ENCODE assay signal across 8 cellular contexts in the genomic region with DNA sequence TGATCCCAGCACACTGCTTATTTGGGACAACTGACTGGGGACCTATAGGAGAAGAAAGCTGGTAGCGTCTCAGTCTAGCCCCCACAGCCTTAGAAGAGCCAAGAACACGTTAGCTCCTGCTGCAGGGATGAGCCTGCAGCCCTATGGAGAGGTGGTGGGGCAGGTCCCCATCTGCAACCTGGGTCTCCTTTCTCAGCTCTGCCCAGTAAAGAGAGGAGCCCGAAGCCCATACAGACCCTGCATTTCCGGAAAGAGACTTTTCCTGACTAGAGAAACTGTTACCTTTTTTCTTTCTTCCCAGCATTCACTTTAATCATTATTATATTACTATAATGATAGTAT. TPM values are rescaled to one million over a fixed set of nuclear protein-coding genes. Genes with fewer than 3 reads are reported as not detected.
DNase-seq lines count a peak whose midpoint lies in the region; ATAC-seq and TF ChIP-seq lines count a peak whose summit lies in the region.

No MANE protein-coding gene starts in this region.

- no peaks in the 10 kb centered on the region for H3K27me3 ChIP-seq in GM23338 (ENCODE audit: insufficient read depth)
- H3K27me3 ChIP-seq in heart right ventricle: no peaks in the 10 kb centered on the region
- peaks cover 0 to 12% (median 0%) of the 10 kb centered on the region in 7 donors for H3K27me3 ChIP-seq in spleen (replicated peaks in 1 of 7)

- TF ChIP-seq POLR2A in spleen (IDR thresholded peaks at IDR 0.05): no peak

- intact Hi-C loops in heart right ventricle (cut with DNase I): loop anchor here in 2 of 10 donors (5.0 kb wide), 2 partner anchors 50 to 55 kb away; no protein-coding TSS in a partner anchor
- intact Hi-C loops in spleen (cut with DNase I; ENCODE audit: low total_unique reads): no loop called here

- H3K4me3 Mint-ChIP-seq in GM23338 (peak overlapping the region; percentile 96), T-helper 17 cell (peak overlapping the region; percentile 93)

- peaks cover 7% of the 10 kb centered on the region; the same call in 1 of the 2 replicates for H3K4me1 ChIP-seq in GM23338 (ENCODE audit: insufficient read depth)
- peaks cover 0 to 24% (median 19%) of the 10 kb centered on the region in 9 donors for H3K4me1 ChIP-seq in heart right ventricle
- H3K4me1 ChIP-seq in spleen: peaks cover 9 to 51% (median 24%) of the 10 kb centered on the region in 6 donors

- 4 to 7% methylated on average over 4 of the region's 4 CpGs for WGBS in heart right ventricle, 2 donors
- 5 to 9% (median 7%) methylated on average over 4 of the region's 4 CpGs for WGBS in spleen, 5 donors

- peaks cover 4% of the 10 kb centered on the region; the same call in 1 of the 3 replicates for H3K9me3 Mint-ChIP-seq in GM23338

- H3K4me1 Mint-ChIP-seq in GM23338 (peaks cover 2% of the 10 kb centered on the region; the same call in 1 of the 3 replicates), T-helper 17 cell (peaks cover 17% of the 10 kb centered on the region)

- ATAC-seq in GM23338 (peak; percentile 64), T-helper 17 cell (no peak), heart right ventricle (peak in 4 of 8 donors; percentile 15 to 37 (median 32)), GM18517 (IDR thresholded peaks at IDR 0.05; ENCODE audit: unreplicated experiment) (no peak), left lobe of liver (no peak)

- H4K20me1 ChIP-seq in GM23338 (replicated peaks; ENCODE audit: insufficient read depth): peaks cover 8% of the 10 kb centered on the region; the same call in 1 of the 2 replicates

- H3F3A ChIP-seq in GM23338 (replicated peaks; ENCODE audit: low read depth): no peaks in the 10 kb centered on the region

- TF ChIP-seq CTCF in AG10803 (conservative IDR thresholded peaks at IDR 0.05; ENCODE audit: low read length) (no peak), GM23338 (conservative IDR thresholded peaks at IDR 0.05; ENCODE audit: low read depth in 2 of 2) (no peak), heart right ventricle (IDR thresholded peaks at IDR 0.05) (no peak), spleen (IDR thresholded peaks at IDR 0.05 in 8 of 11, conservative IDR thresholded peaks at IDR 0.05 in 3 of 11) (no peak)

- H3K36me3 Mint-ChIP-seq in GM23338 (ENCODE audit: low read depth): peaks cover 30% of the 10 kb centered on the region
- peaks cover 3% of the 10 kb centered on the region for H3K36me3 Mint-ChIP-seq in T-helper 17 cell (ENCODE audit: low read depth)

- H3K27ac ChIP-seq in GM23338 (ENCODE audit: low read depth) (peak overlapping the region; percentile 97), heart right ventricle (peak overlapping the region in 7 of 10 donors; percentile 82 to 92 (median 87)), spleen (peak overlapping the region in 5 of 8 donors; percentile 84 to 93 (median 88))

- H3K9me3 ChIP-seq in T-helper 17 cell (ENCODE audit: control insufficient read depth, low read length, poor library complexity, severe bottlenecking) (no peaks in the 10 kb centered on the region), heart right ventricle (no peaks in the 10 kb centered on the region), spleen (no peaks in the 10 kb centered on the region)

- H3K36me3 ChIP-seq in GM23338 (ENCODE audit: insufficient read depth) (peaks cover 14% of the 10 kb centered on the region; the same call in 1 of the 2 replicates), heart right ventricle (peaks cover 0 to 35% (median 18%) of the 10 kb centered on the region in 9 donors), spleen (peaks cover 0 to 33% (median 20%) of the 10 kb centered on the region in 6 donors)

- H3K9me2 ChIP-seq in GM23338 (ENCODE audit: insufficient read depth): no peaks in the 10 kb centered on the region

- H3K27ac Mint-ChIP-seq in GM23338 (peak overlapping the region; percentile 95), T-helper 17 cell (peak overlapping the region; percentile 94)

- H3K4me3 ChIP-seq in AG10803 (ENCODE audit: low read length) (peak overlapping the region; percentile 99), GM23338 (peak overlapping the region; percentile 100), heart right ventricle (peak overlapping the region; percentile 71 to 99 (median 84)), spleen (peak overlapping the region; percentile 51 to 94 (median 80))

- peak overlapping the region; percentile 93 for H3K4me2 ChIP-seq in GM23338

- H2AFZ ChIP-seq in GM23338: peak overlapping the region; percentile 96; the same call in 1 of the 2 replicates

- peaks cover 35% of the 10 kb centered on the region for H3K79me2 ChIP-seq in GM23338 (replicated peaks; ENCODE audit: insufficient read depth)

- H3K27me3 Mint-ChIP-seq in GM23338 (ENCODE audit: insufficient read depth, low read depth, poor library complexity) (peaks cover 8% of the 10 kb centered on the region), T-helper 17 cell (peaks cover 14% of the 10 kb centered on the region)

- no peak for DNase-seq in AG10803 (ENCODE audit: low read depth)
- DNase-seq in GM23338 (ENCODE audit: low spot score): no peak
- no peak for DNase-seq in T-helper 17 cell
- DNase-seq in heart right ventricle: no peak
- DNase-seq in spleen: no peak
- DNase-seq in OCI-M1 (lab: John Stamatoyannopoulos, UW): no peak
- no peak for DNase-seq in left lobe of liver (ENCODE audit: low spot score)

TF ChIP-seq in GM23338, 12 proteins besides CTCF, POLR2A, EP300 and RAD21:
- TF ChIP-seq STAT1 (IDR thresholded peaks at IDR 0.05; ENCODE audit: unreplicated experiment): no peak
TF ChIP-seq in GM23338: peak in this region for 0.

RNA-seq across cellular contexts. Expression of a gene that starts 0.8 kb away (rescaled TPM):
- total RNA-seq in GM23338 (2014; rRNA removed; shearing (Covaris generic)): 44.6 and 51.8 TPM in 2 replicates
- polyA plus RNA-seq in GM23338 (2016; fragmentation: Nextera tagmentation; extraction: Ambion mirVana) (44.8 and 51.4 TPM in 2 replicates), heart right ventricle (10 to 100 TPM; 53.3 to 64.5 TPM), spleen (10 to 100 TPM; 14.8 to 23.7 (median 22.2) TPM)
- total RNA-seq in T-helper 17 cell (10 to 100 TPM; 23.9 to 30.2 TPM), heart right ventricle (10 to 100 TPM; 23.5 to 36.4 (median 32.9) TPM), spleen (10 to 100 TPM; 35.7 to 58.8 (median 47.5) TPM), left lobe of liver (14.9 TPM)

RNA-seq across cellular contexts. Expression of a gene that starts 32.0 kb away (rescaled TPM):
- 0.52 TPM in 1 of 2 replicates, not detected in the other for total RNA-seq in GM23338 (2014; rRNA removed; shearing (Covaris generic))
- polyA plus RNA-seq in GM23338 (2016; fragmentation: Nextera tagmentation; extraction: Ambion mirVana) (0.47 and 0.77 TPM in 2 replicates), heart right ventricle (not detected), spleen (not detected)
- total RNA-seq in T-helper 17 cell (not detected), heart right ventricle (under 1 TPM in 2 of 10 donors, not detected in 8; 0.34 to 0.37 TPM), spleen (not detected), left lobe of liver (not detected)

RNA-seq across cellular contexts. Expression of a gene that starts 52.1 kb away (rescaled TPM):
- total RNA-seq in GM23338 (2014; rRNA removed; shearing (Covaris generic)): 3.8 and 8.8 TPM in 2 replicates
- polyA plus RNA-seq in GM23338 (2016; fragmentation: Nextera tagmentation; extraction: Ambion mirVana) (4.4 TPM in 2 replicates), heart right ventricle (10 to 100 TPM in 1 of 2 donors, 1 to 10 TPM in 1; 2.2 to 10.3 TPM), spleen (1 to 10 TPM; 3.9 to 6.2 (median 5.1) TPM)
- total RNA-seq in T-helper 17 cell (1 to 10 TPM; 8.7 to 9.5 TPM), heart right ventricle (10 to 100 TPM in 7 of 10 donors, 1 to 10 TPM in 3; 3.7 to 35.9 (median 17.7) TPM), spleen (10 to 100 TPM in 2 of 7 donors, 1 to 10 TPM in 5; 6.2 to 13.5 (median 9.0) TPM), left lobe of liver (378 TPM)

Comparison
In these comparisons a context has a peak if more than half of its experiments do, and no peak if none do; other contexts are left out.
1. RNA of a gene that starts 52.1 kb away (total RNA-seq): 378 TPM in left lobe of liver (single experiment); 3.7 to 35.9 TPM in heart right ventricle, 8.7 to 9.5 TPM in T-helper 17 cell, 6.2 to 13.5 TPM in spleen and 3.8 to 8.8 TPM in GM23338; every median in the first group is over 10 times any median in the second.
2. Peak in every context shown above with its lines, with median percentiles within 50 percentile points of each other: H3K4me3 ChIP-seq and H3K27ac ChIP-seq.